Comparison of ENCODE assay signal across 1 cellular context in genomic region chr1:171741872-171742576, GRCh38.
A peak's percentile ranks its signal among the peaks of the same experiment; 100 is the strongest.
TF ChIP-seq lines count a peak whose summit lies in the region.

A gene with protein sequence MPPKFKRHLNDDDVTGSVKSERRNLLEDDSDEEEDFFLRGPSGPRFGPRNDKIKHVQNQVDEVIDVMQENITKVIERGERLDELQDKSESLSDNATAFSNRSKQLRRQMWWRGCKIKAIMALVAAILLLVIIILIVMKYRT (minus strand): TSS chr1:171742065. CDS start chr1:171738414, 3,651 bp downstream.

TF ChIP-seq in K562, 482 proteins besides CTCF, POLR2A, EP300 and RAD21 (continued from another document and continues in another):
- TF ChIP-seq, protein P1, sequence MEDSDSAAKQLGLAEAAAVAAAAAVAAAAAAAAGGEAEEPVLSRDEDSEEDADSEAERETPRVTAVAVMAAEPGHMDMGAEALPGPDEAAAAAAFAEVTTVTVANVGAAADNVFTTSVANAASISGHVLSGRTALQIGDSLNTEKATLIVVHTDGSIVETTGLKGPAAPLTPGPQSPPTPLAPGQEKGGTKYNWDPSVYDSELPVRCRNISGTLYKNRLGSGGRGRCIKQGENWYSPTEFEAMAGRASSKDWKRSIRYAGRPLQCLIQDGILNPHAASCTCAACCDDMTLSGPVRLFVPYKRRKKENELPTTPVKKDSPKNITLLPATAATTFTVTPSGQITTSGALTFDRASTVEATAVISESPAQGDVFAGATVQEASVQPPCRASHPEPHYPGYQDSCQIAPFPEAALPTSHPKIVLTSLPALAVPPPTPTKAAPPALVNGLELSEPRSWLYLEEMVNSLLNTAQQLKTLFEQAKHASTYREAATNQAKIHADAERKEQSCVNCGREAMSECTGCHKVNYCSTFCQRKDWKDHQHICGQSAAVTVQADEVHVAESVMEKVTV (CRISPR knock-in tag; IDR thresholded peaks at IDR 0.05), result peak; percentile 22; the same call in 1 of the 2 replicates
- TF ChIP-seq EGR1 (conservative IDR thresholded peaks at IDR 0.05) (peak; percentile 74), RFX7 (CRISPR knock-in tag; IDR thresholded peaks at IDR 0.05) (no peak; the same call in 1 of the 2 replicates), RBM14 (IDR thresholded peaks at IDR 0.05; ENCODE audit: borderline replicate concordance, insufficient read depth, low read depth, low read length) (no peak), ZNF778 (CRISPR knock-in tag; IDR thresholded peaks at IDR 0.05) (no peak), CBFA2T3 (IDR thresholded peaks at IDR 0.05) (no peak), NR4A1 (CRISPR knock-in tag; IDR thresholded peaks at IDR 0.05) (no peak), NR4A1 (tag; IDR thresholded peaks at IDR 0.05) (no peak), HLTF (IDR thresholded peaks at IDR 0.05) (0 out of 2 replicates have a peak, but pooled peaks have one; percentile 15), ZNF354B (CRISPR knock-in tag; IDR thresholded peaks at IDR 0.05) (no peak), HBP1 (CRISPR knock-in tag; IDR thresholded peaks at IDR 0.05) (no peak), NR2C2 (CRISPR knock-in tag; IDR thresholded peaks at IDR 0.05) (no peak; the same call in 1 of the 2 replicates), NR2C2 (tag; IDR thresholded peaks at IDR 0.05) (peak; percentile 81; the same call in 1 of the 2 replicates), L3MBTL2 (IDR thresholded peaks at IDR 0.05) (peak; percentile 93), POLR2AphosphoS2 (IDR thresholded peaks at IDR 0.05; ENCODE audit: low read length) (peak; percentile 66; the same call in 1 of the 2 replicates), IRF2 (CRISPR knock-in tag; IDR thresholded peaks at IDR 0.05) (no peak), RBM25 (IDR thresholded peaks at IDR 0.05; ENCODE audit: low read depth, low read length, severe bottlenecking) (no peak), ZNF592 (IDR thresholded peaks at IDR 0.05) (peak; percentile 36; the same call in 1 of the 2 replicates), RREB1 (CRISPR knock-in tag; IDR thresholded peaks at IDR 0.05) (no peak; the same call in 1 of the 2 replicates), KAT2B (IDR thresholded peaks at IDR 0.05; ENCODE audit: low read depth, low read length) (no peak), SMAD3 (CRISPR knock-in tag; conservative IDR thresholded peaks at IDR 0.05) (no peak), ZNF583 (CRISPR knock-in tag; IDR thresholded peaks at IDR 0.05) (no peak), PCBP1 (IDR thresholded peaks at IDR 0.05; ENCODE audit: low read depth, low read length, poor library complexity, severe bottlenecking) (no peak), RB1 (IDR thresholded peaks at IDR 0.05; ENCODE audit: low read depth) (peak; percentile 93), SAP30 (IDR thresholded peaks at IDR 0.05; ENCODE audit: borderline replicate concordance, insufficient read depth, low read depth, low read length, poor library complexity, severe bottlenecking) (peak; percentile 56), NELFE (IDR thresholded peaks at IDR 0.05; ENCODE audit: insufficient read depth, insufficient read length) (no peak), CHD1 (IDR thresholded peaks at IDR 0.05; ENCODE audit: low read length) (peak; percentile 65), TEAD2 (tag; IDR thresholded peaks at IDR 0.05) (no peak), HDAC1 (IDR thresholded peaks at IDR 0.05) (peak in 1 of 2 experiments; percentile 83; a peak in 2 of 4 replicates), SMC3 (conservative IDR thresholded peaks at IDR 0.05; ENCODE audit: insufficient read depth, low read depth, low read length) (peak; percentile 18; the same call in 1 of the 2 replicates), ZNF197 (CRISPR knock-in tag; IDR thresholded peaks at IDR 0.05; ENCODE audit: low read depth) (no peak)
- TF ChIP-seq, protein P2, sequence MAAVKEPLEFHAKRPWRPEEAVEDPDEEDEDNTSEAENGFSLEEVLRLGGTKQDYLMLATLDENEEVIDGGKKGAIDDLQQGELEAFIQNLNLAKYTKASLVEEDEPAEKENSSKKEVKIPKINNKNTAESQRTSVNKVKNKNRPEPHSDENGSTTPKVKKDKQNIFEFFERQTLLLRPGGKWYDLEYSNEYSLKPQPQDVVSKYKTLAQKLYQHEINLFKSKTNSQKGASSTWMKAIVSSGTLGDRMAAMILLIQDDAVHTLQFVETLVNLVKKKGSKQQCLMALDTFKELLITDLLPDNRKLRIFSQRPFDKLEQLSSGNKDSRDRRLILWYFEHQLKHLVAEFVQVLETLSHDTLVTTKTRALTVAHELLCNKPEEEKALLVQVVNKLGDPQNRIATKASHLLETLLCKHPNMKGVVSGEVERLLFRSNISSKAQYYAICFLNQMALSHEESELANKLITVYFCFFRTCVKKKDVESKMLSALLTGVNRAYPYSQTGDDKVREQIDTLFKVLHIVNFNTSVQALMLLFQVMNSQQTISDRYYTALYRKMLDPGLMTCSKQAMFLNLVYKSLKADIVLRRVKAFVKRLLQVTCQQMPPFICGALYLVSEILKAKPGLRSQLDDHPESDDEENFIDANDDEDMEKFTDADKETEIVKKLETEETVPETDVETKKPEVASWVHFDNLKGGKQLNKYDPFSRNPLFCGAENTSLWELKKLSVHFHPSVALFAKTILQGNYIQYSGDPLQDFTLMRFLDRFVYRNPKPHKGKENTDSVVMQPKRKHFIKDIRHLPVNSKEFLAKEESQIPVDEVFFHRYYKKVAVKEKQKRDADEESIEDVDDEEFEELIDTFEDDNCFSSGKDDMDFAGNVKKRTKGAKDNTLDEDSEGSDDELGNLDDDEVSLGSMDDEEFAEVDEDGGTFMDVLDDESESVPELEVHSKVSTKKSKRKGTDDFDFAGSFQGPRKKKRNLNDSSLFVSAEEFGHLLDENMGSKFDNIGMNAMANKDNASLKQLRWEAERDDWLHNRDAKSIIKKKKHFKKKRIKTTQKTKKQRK (IDR thresholded peaks at IDR 0.05; ENCODE audit: borderline replicate concordance, low read depth, low read length), result peak; percentile 36; the same call in 1 of the 2 replicates
- TF ChIP-seq, protein P3, sequence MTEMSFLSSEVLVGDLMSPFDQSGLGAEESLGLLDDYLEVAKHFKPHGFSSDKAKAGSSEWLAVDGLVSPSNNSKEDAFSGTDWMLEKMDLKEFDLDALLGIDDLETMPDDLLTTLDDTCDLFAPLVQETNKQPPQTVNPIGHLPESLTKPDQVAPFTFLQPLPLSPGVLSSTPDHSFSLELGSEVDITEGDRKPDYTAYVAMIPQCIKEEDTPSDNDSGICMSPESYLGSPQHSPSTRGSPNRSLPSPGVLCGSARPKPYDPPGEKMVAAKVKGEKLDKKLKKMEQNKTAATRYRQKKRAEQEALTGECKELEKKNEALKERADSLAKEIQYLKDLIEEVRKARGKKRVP (CRISPR knock-in tag; IDR thresholded peaks at IDR 0.05), result no peak
- TF ChIP-seq, protein P4, sequence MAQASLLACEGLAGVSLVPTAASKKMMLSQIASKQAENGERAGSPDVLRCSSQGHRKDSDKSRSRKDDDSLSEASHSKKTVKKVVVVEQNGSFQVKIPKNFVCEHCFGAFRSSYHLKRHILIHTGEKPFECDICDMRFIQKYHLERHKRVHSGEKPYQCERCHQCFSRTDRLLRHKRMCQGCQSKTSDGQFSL (CRISPR knock-in tag; IDR thresholded peaks at IDR 0.05), result no peak
- TF ChIP-seq, protein P4 (tag; IDR thresholded peaks at IDR 0.05), result no peak; a peak in 1 of 4 replicates
- TF ChIP-seq, protein P5, sequence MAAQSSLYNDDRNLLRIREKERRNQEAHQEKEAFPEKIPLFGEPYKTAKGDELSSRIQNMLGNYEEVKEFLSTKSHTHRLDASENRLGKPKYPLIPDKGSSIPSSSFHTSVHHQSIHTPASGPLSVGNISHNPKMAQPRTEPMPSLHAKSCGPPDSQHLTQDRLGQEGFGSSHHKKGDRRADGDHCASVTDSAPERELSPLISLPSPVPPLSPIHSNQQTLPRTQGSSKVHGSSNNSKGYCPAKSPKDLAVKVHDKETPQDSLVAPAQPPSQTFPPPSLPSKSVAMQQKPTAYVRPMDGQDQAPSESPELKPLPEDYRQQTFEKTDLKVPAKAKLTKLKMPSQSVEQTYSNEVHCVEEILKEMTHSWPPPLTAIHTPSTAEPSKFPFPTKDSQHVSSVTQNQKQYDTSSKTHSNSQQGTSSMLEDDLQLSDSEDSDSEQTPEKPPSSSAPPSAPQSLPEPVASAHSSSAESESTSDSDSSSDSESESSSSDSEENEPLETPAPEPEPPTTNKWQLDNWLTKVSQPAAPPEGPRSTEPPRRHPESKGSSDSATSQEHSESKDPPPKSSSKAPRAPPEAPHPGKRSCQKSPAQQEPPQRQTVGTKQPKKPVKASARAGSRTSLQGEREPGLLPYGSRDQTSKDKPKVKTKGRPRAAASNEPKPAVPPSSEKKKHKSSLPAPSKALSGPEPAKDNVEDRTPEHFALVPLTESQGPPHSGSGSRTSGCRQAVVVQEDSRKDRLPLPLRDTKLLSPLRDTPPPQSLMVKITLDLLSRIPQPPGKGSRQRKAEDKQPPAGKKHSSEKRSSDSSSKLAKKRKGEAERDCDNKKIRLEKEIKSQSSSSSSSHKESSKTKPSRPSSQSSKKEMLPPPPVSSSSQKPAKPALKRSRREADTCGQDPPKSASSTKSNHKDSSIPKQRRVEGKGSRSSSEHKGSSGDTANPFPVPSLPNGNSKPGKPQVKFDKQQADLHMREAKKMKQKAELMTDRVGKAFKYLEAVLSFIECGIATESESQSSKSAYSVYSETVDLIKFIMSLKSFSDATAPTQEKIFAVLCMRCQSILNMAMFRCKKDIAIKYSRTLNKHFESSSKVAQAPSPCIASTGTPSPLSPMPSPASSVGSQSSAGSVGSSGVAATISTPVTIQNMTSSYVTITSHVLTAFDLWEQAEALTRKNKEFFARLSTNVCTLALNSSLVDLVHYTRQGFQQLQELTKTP (IDR thresholded peaks at IDR 0.05; ENCODE audit: low read depth in 1 of 2, partially characterized antibody in 2 of 2), result peak in 1 of 2 experiments; percentile 65
